22 cellular contexts compared by ENCODE assay signal in genomic region chr6:163897030-163897429, GRCh38.
DNase-seq lines count a peak whose midpoint lies in the region; ATAC-seq and TF ChIP-seq lines count a peak whose summit lies in the region.
"Had no signal": no experiment of that assay in that cellular context is flagged by ENCODE, and none has a peak within 500 bp of the region (broad histone marks: within the 10 kb centered on the region; RNA-seq: fewer than 3 reads in every experiment).

No MANE protein-coding gene starts in this region.

- no peak overlapping the region for H3K27ac Mint-ChIP-seq in activated naive CD4-positive, alpha-beta T cell treated with anti-CD3 and anti-CD28 coated beads for 36 hours
- no peak overlapping the region for H3K27ac Mint-ChIP-seq in endothelial cell (ENCODE audit: unreplicated experiment)
- H3K27ac Mint-ChIP-seq: activated CD8-positive, alpha-beta T cell treated with anti-CD3 and anti-CD28 coated beads for 36 hours; mesothelial cell of epicardium had no signal

- H3K27me3 ChIP-seq in gastrocnemius medialis = no peaks in the 10 kb centered on the region
- H3K27me3 ChIP-seq in WERI-Rb-1 (ENCODE audit: insufficient read depth, low read depth, severe bottlenecking) = no peaks in the 10 kb centered on the region
- H3K27me3 ChIP-seq: BE2C, right lobe of liver had no signal

- CTCF ChIA-PET in activated naive CD4-positive, alpha-beta T cell treated with anti-CD3 and anti-CD28 coated beads for 36 hours (lab: Charles Lee) = no interaction called here

- ATAC-seq in gastrocnemius medialis = peak; percentile 72 to 94
- ATAC-seq: activated CD8-positive, alpha-beta T cell treated with anti-CD3 and anti-CD28 coated beads for 36 hours had no signal

- H3K4me1 ChIP-seq in gastrocnemius medialis = no peaks in the 10 kb centered on the region

- H3K27ac ChIP-seq in gastrocnemius medialis (peak overlapping the region in 2 of 4 donors; percentile 26 to 28), WERI-Rb-1 (no peak overlapping the region)
- H3K27ac ChIP-seq: coronary artery, right lobe of liver had no signal

- no peak for TF ChIP-seq POLR2A in gastrocnemius medialis (IDR thresholded peaks at IDR 0.05)

- no peaks in the 10 kb centered on the region for H3K9me3 Mint-ChIP-seq in activated naive CD4-positive, alpha-beta T cell treated with anti-CD3 and anti-CD28 coated beads for 36 hours
- no peaks in the 10 kb centered on the region for H3K9me3 Mint-ChIP-seq in endothelial cell (ENCODE audit: unreplicated experiment)
- H3K9me3 Mint-ChIP-seq: activated CD8-positive, alpha-beta T cell treated with anti-CD3 and anti-CD28 coated beads for 36 hours; mesothelial cell of epicardium had no signal

- H3K27me3 Mint-ChIP-seq in activated naive CD4-positive, alpha-beta T cell treated with anti-CD3 and anti-CD28 coated beads for 36 hours (ENCODE audit: low read depth) = peaks cover 3% of the 10 kb centered on the region
- no peaks in the 10 kb centered on the region for H3K27me3 Mint-ChIP-seq in endothelial cell (ENCODE audit: unreplicated experiment)
- H3K27me3 Mint-ChIP-seq: activated CD8-positive, alpha-beta T cell treated with anti-CD3 and anti-CD28 coated beads for 36 hours had no signal

- H3K36me3 Mint-ChIP-seq in activated naive CD4-positive, alpha-beta T cell treated with anti-CD3 and anti-CD28 coated beads for 36 hours (ENCODE audit: low read depth) = no peaks in the 10 kb centered on the region
- no peaks in the 10 kb centered on the region for H3K36me3 Mint-ChIP-seq in endothelial cell (ENCODE audit: low read depth, unreplicated experiment)
- H3K36me3 Mint-ChIP-seq: mesothelial cell of epicardium had no signal

- DNase-seq in GM03348 (ENCODE audit: low spot score) = peak; percentile 20
- peak; percentile 55 for DNase-seq in RPMI7951 (ENCODE audit: low read depth)
- peak; percentile 17 for DNase-seq in fibroblast of the conjunctiva (ENCODE audit: low read depth)
- peak; percentile 20 to 46 for DNase-seq in gastrocnemius medialis
- no peak for DNase-seq in NCI-H146 (lab: John Stamatoyannopoulos, UW)
- no peak for DNase-seq in activated naive CD4-positive, alpha-beta T cell treated with anti-CD3 and anti-CD28 coated beads for 36 hours
- no peak for DNase-seq in WERI-Rb-1
- no peak for DNase-seq in endothelial cell (ENCODE audit: low spot score)
- DNase-seq: activated CD8-positive, alpha-beta T cell treated with anti-CD3 and anti-CD28 coated beads for 36 hours; amniotic stem cell; BE2C; KBM-7; kidney glomerular epithelial cell; NCI-H1105; NCI-H774; nucleus accumbens; right lobe of liver; RPMI8226; stimulated activated CD4-positive, alpha-beta T cell treated with anti-CD3 and anti-CD28 coated beads, Interleukin-4, amount 100 ng/mL, for 1 hour; stimulated activated CD8-positive, alpha-beta memory T cell treated with anti-CD3 and anti-CD28 coated beads, Interleukin-4, amount 100 ng/mL, for 48 hours had no signal

- H3K36me3 ChIP-seq in gastrocnemius medialis (no peaks in the 10 kb centered on the region), WERI-Rb-1 (no peaks in the 10 kb centered on the region)
- H3K36me3 ChIP-seq: BE2C, right lobe of liver had no signal

- no peak for TF ChIP-seq CTCF in gastrocnemius medialis (IDR thresholded peaks at IDR 0.05 in 4 of 5, conservative IDR thresholded peaks at IDR 0.05 in 1 of 5)
- no peak for TF ChIP-seq CTCF in WERI-Rb-1 (IDR thresholded peaks at IDR 0.05; ENCODE audit: low read depth, low read length)
- TF ChIP-seq CTCF in endothelial cell (IDR thresholded peaks at IDR 0.05; ENCODE audit: unreplicated experiment) = no peak

- in situ Hi-C loops in gastrocnemius medialis (cut with MboI; ENCODE audit: low sequenced_read_pairs in 4 of 4) = no loop called here

- H3K4me1 Mint-ChIP-seq in activated naive CD4-positive, alpha-beta T cell treated with anti-CD3 and anti-CD28 coated beads for 36 hours (ENCODE audit: low read depth) = no peaks in the 10 kb centered on the region
- H3K4me1 Mint-ChIP-seq in endothelial cell (ENCODE audit: unreplicated experiment) = no peaks in the 10 kb centered on the region

- intact Hi-C loops in gastrocnemius medialis (cut with DNase I; ENCODE audit: low total_unique reads) = loop anchor here (5.0 kb wide), 1 partner anchor 40 kb away; no protein-coding TSS in a partner anchor
- intact Hi-C loops in activated naive CD4-positive, alpha-beta T cell treated with anti-CD3 and anti-CD28 coated beads for 36 hours (cut with micrococcal nuclease) = no loop called here

- no peak overlapping the region for H3K4me3 Mint-ChIP-seq in activated naive CD4-positive, alpha-beta T cell treated with anti-CD3 and anti-CD28 coated beads for 36 hours
- no peak overlapping the region for H3K4me3 Mint-ChIP-seq in endothelial cell (ENCODE audit: unreplicated experiment)
- H3K4me3 Mint-ChIP-seq: activated CD8-positive, alpha-beta T cell treated with anti-CD3 and anti-CD28 coated beads for 36 hours; mesothelial cell of epicardium had no signal

- H3K9me3 ChIP-seq in gastrocnemius medialis (no peaks in the 10 kb centered on the region), WERI-Rb-1 (ENCODE audit: severe bottlenecking) (no peaks in the 10 kb centered on the region)
- H3K9me3 ChIP-seq: BE2C, right lobe of liver had no signal

- H3K4me3 ChIP-seq in gastrocnemius medialis (no peak overlapping the region), WERI-Rb-1 (ENCODE audit: low read depth, low read length) (no peak overlapping the region)
- H3K4me3 ChIP-seq: coronary artery, right lobe of liver had no signal

Comparison
In these comparisons a context has a peak if more than half of its experiments do, and no peak if none do; other contexts are left out.
1. DNase-seq: peak in GM03348 (single experiment), RPMI7951 (single experiment), fibroblast of the conjunctiva (single experiment) and gastrocnemius medialis (2 of 2); none in NCI-H146 (single experiment), activated naive CD4-positive, alpha-beta T cell treated with anti-CD3 and anti-CD28 coated beads for 36 hours (single experiment), WERI-Rb-1 (single experiment) and endothelial cell (single experiment).